Comparison of ENCODE assay signal across 17 cellular contexts in the genomic region with DNA sequence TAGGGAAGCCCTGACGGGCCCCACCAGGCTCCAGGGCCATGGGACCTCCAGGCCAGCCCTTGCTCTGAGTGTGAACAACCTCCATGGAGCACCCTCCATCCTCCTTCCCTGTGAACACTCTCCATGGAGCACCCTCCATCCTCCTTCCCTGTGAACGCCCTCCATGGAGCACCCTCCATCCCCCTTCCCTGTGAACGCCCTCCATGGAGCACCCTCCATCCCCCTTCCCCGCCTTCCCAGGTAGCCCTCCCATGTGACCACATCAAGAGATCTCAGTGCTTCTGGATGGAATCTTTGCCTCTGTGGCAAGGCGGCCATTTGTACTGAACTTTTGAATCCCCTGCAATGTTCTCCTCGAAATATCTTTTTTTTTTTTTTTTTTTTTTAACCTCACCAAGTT.
DNase-seq lines count a peak whose midpoint lies in the region; ATAC-seq and TF ChIP-seq lines count a peak whose summit lies in the region.
"Had no signal": no experiment of that assay in that cellular context is flagged by ENCODE, and none has a peak within 500 bp of the region (broad histone marks: within the 10 kb centered on the region; RNA-seq: fewer than 3 reads in every experiment).

No MANE protein-coding gene starts in this region.

- no peak overlapping the region for H3K18ac ChIP-seq in IMR-90 (ENCODE audit: low read depth, low read length)

- H3K23ac ChIP-seq in IMR-90 (ENCODE audit: low read depth, low read length), result no peak overlapping the region

- no peak overlapping the region for H2AFZ ChIP-seq in IMR-90 (replicated peaks; ENCODE audit: low read length, poor library complexity)

- peaks cover 32% of the 10 kb centered on the region for H3K9me1 ChIP-seq in IMR-90 (ENCODE audit: insufficient read depth, low read length)

- H3K27me3 ChIP-seq in IMR-90 (ENCODE audit: control insufficient read depth, insufficient read depth, low read length), result no peaks in the 10 kb centered on the region
- no peaks in the 10 kb centered on the region for H3K27me3 ChIP-seq in left lung

- no peak overlapping the region for H3K9ac ChIP-seq in IMR-90 (ENCODE audit: low read depth, low read length)

- TF ChIP-seq CTCF in IMR-90 (conservative IDR thresholded peaks at IDR 0.05; ENCODE audit: low read depth, low read length) (no peak), nephron (IDR thresholded peaks at IDR 0.05; ENCODE audit: unreplicated experiment in 3 of 3) (no peak), left lung (IDR thresholded peaks at IDR 0.05) (no peak)

- H2AK9ac ChIP-seq in IMR-90 (replicated peaks; ENCODE audit: low read depth, low read length, poor library complexity), result no peak overlapping the region

- CTCF ChIA-PET in IMR-90 (lab: Yijun Ruan, JAX), result interaction anchor here (1.0 kb wide), 1 partner anchor 73 kb away, joined by 5 read pairs; no protein-coding TSS in a partner anchor

- no peak overlapping the region for H3K56ac ChIP-seq in IMR-90 (ENCODE audit: extremely low read depth, insufficient read depth, low read length)

- H2BK5ac ChIP-seq in IMR-90 (ENCODE audit: low read depth, low read length, poor library complexity, severe bottlenecking), result peak overlapping the region; percentile 8

- H3K4me3 ChIP-seq in IMR-90 (ENCODE audit: insufficient read depth, low read depth, low read length) (no peak overlapping the region), left lung (no peak overlapping the region)

- no peak for DNase-seq in activated T-cell treated with anti-CD3 and anti-CD28 coated beads, Interleukin-2, amount 50 U/mL, for 72 hours
- no peak for DNase-seq in activated T-cell treated with anti-CD3 and anti-CD28 coated beads, Interleukin-2, amount 50 U/mL, for 1 hour
- DNase-seq in IMR-90 (no peak), NCI-H2029 treated with DMSO at 0.1 percent for 48 hours (lab: John Stamatoyannopoulos, UW) (no peak), mesenteric fat pad (ENCODE audit: low spot score) (no peak), left lung (no peak)
- no peak for DNase-seq in activated naive CD8-positive, alpha-beta T cell treated with anti-CD3 and anti-CD28 coated beads, Interleukin-2, amount 50 U/mL, for 24 hours
- DNase-seq: Caco-2; CD4-positive, alpha-beta T cell; GDM1; HFFc6; KG1; NCI-H1694 treated with DMSO at 0.1 percent for 48 hours; NCI-H2227 treated with DMSO at 0.1 percent for 48 hours; NCI-H524; NCI-H82 had no signal

- H3K4ac ChIP-seq in IMR-90 (ENCODE audit: low read depth, low read length), result peak overlapping the region; percentile 57; the same call in 1 of the 2 replicates

- no peak for TF ChIP-seq RAD21 in IMR-90 (IDR thresholded peaks at IDR 0.05; ENCODE audit: low read length)

- H3K4me1 ChIP-seq in IMR-90 (ENCODE audit: control insufficient read depth, insufficient read depth, low read length), result peaks cover 29% of the 10 kb centered on the region
- H3K4me1 ChIP-seq in left lung, result peaks cover 31 to 80% of the 10 kb centered on the region in 2 donors
- H3K4me1 ChIP-seq: Caco-2 had no signal

- no peak overlapping the region for H2BK15ac ChIP-seq in IMR-90 (ENCODE audit: low read depth, low read length)

- TF ChIP-seq POLR2A in IMR-90 (IDR thresholded peaks at IDR 0.05; ENCODE audit: low read depth, low read length), result no peak

- no TSS peak for BruUV-seq in IMR-90 (replicated peaks; lab: Mats Ljungman, UMichigan)

- H3K4me2 ChIP-seq in IMR-90 (ENCODE audit: low read depth, low read length), result no peak overlapping the region

- H2BK20ac ChIP-seq in IMR-90 (ENCODE audit: low read depth, low read length), result no peak overlapping the region

- peaks cover 7 to 12% of the 10 kb centered on the region in 2 donors for H3K36me3 Mint-ChIP-seq in activated T-cell treated with anti-CD3 and anti-CD28 coated beads, Interleukin-2, amount 50 U/mL, for 72 hours (ENCODE audit: insufficient read depth in 2 of 2)
- H3K36me3 Mint-ChIP-seq in activated naive CD8-positive, alpha-beta T cell treated with anti-CD3 and anti-CD28 coated beads, Interleukin-2, amount 50 U/mL, for 24 hours (ENCODE audit: low read depth), result peaks cover 53% of the 10 kb centered on the region
- peaks cover 47% of the 10 kb centered on the region for H3K36me3 Mint-ChIP-seq in nephron (ENCODE audit: low read depth)

- peaks cover 9% of the 10 kb centered on the region for H4K20me1 ChIP-seq in IMR-90 (ENCODE audit: insufficient read depth, low read length)

- H4K5ac ChIP-seq in IMR-90 (ENCODE audit: low read depth, low read length), result no peak overlapping the region

- H3K9me3 Mint-ChIP-seq in activated T-cell treated with anti-CD3 and anti-CD28 coated beads, Interleukin-2, amount 50 U/mL, for 72 hours, result no peaks in the 10 kb centered on the region
- H3K9me3 Mint-ChIP-seq in activated naive CD8-positive, alpha-beta T cell treated with anti-CD3 and anti-CD28 coated beads, Interleukin-2, amount 50 U/mL, for 24 hours, result no peaks in the 10 kb centered on the region
- H3K9me3 Mint-ChIP-seq in nephron, result no peaks in the 10 kb centered on the region
- H3K9me3 Mint-ChIP-seq: CD4-positive, alpha-beta T cell; HFFc6 had no signal

- H3K9me3 ChIP-seq in IMR-90 (ENCODE audit: control insufficient read depth, insufficient read depth, low read length), result no peaks in the 10 kb centered on the region
- H3K9me3 ChIP-seq in left lung, result no peaks in the 10 kb centered on the region
- H3K9me3 ChIP-seq: Caco-2 had no signal

- H2AK5ac ChIP-seq in IMR-90 (ENCODE audit: low read depth, low read length), result peak overlapping the region; percentile 47

- POLR2A ChIA-PET in IMR-90 (lab: Charles Lee; ENCODE audit: unreplicated experiment), result no interaction called here

- dilution Hi-C loops in IMR-90 (cut with HindIII; ENCODE audit: low sequenced_read_pairs, unreplicated experiment), result no loop called here

- H3K27ac ChIP-seq in IMR-90 (ENCODE audit: insufficient read depth, low read length), result peak overlapping the region; percentile 15; the same call in 1 of the 2 replicates
- H3K27ac ChIP-seq in left lung, result no peak overlapping the region

- peaks cover 18 to 80% of the 10 kb centered on the region in 2 experiments; a peak in 3 of 4 replicates for H3K79me1 ChIP-seq in IMR-90 (ENCODE audit: low read depth in 1 of 2, low read length in 2 of 2)

- no peak overlapping the region for H2BK120ac ChIP-seq in IMR-90 (ENCODE audit: low read depth, low read length)

- H3K36me3 ChIP-seq in IMR-90 (ENCODE audit: control insufficient read depth, insufficient read depth, low read length) (peaks cover 10% of the 10 kb centered on the region), left lung (peaks cover 0 to 4% of the 10 kb centered on the region in 2 donors)

- intact Hi-C loops in IMR-90 (cut with micrococcal nuclease) (loop anchor here (5.0 kb wide), 1 partner anchor 168 kb away; no protein-coding TSS in a partner anchor), left lung (cut with DNase I) (no loop called here)

- H4K8ac ChIP-seq in IMR-90 (ENCODE audit: low read depth in 2 of 2, low read length in 2 of 2), result no peak overlapping the region

- WGBS in IMR-90 (ENCODE audit: extremely low coverage in 2 of 2, insufficient read length in 1 of 2), 2 experiments, result 93% methylated on average over 2 of the region's 6 CpGs; no CpG with 5 or more reads in 1 of the 2 experiments

- no peak overlapping the region for H3K4me3 Mint-ChIP-seq in activated T-cell treated with anti-CD3 and anti-CD28 coated beads, Interleukin-2, amount 50 U/mL, for 72 hours
- H3K4me3 Mint-ChIP-seq in activated naive CD8-positive, alpha-beta T cell treated with anti-CD3 and anti-CD28 coated beads, Interleukin-2, amount 50 U/mL, for 24 hours, result no peak overlapping the region
- no peak overlapping the region for H3K4me3 Mint-ChIP-seq in nephron
- H3K4me3 Mint-ChIP-seq: CD4-positive, alpha-beta T cell; HFFc6 had no signal

- H3K14ac ChIP-seq in IMR-90 (replicated peaks; ENCODE audit: low read depth, low read length), result no peak overlapping the region

- peaks cover 82% of the 10 kb centered on the region for H3K4me1 Mint-ChIP-seq in activated T-cell treated with anti-CD3 and anti-CD28 coated beads, Interleukin-2, amount 50 U/mL, for 72 hours (ENCODE audit: low read depth)
- H3K4me1 Mint-ChIP-seq in activated naive CD8-positive, alpha-beta T cell treated with anti-CD3 and anti-CD28 coated beads, Interleukin-2, amount 50 U/mL, for 24 hours, result peaks cover 92% of the 10 kb centered on the region
- H3K4me1 Mint-ChIP-seq in nephron, result peaks cover 70% of the 10 kb centered on the region

- in situ Hi-C loops in IMR-90 (cut with MboI; ENCODE audit: low sequenced_read_pairs), result no loop called here

- H3K27ac Mint-ChIP-seq in activated T-cell treated with anti-CD3 and anti-CD28 coated beads, Interleukin-2, amount 50 U/mL, for 72 hours, result peak overlapping the region; percentile 8
- H3K27ac Mint-ChIP-seq in activated naive CD8-positive, alpha-beta T cell treated with anti-CD3 and anti-CD28 coated beads, Interleukin-2, amount 50 U/mL, for 24 hours, result peak overlapping the region; percentile 24
- peak overlapping the region; percentile 42 to 86 (median 65) for H3K27ac Mint-ChIP-seq in nephron
- H3K27ac Mint-ChIP-seq: CD4-positive, alpha-beta T cell; HFFc6 had no signal

- H3K27me3 Mint-ChIP-seq in activated T-cell treated with anti-CD3 and anti-CD28 coated beads, Interleukin-2, amount 50 U/mL, for 72 hours (ENCODE audit: low read depth), result no peaks in the 10 kb centered on the region
- no peaks in the 10 kb centered on the region for H3K27me3 Mint-ChIP-seq in activated naive CD8-positive, alpha-beta T cell treated with anti-CD3 and anti-CD28 coated beads, Interleukin-2, amount 50 U/mL, for 24 hours
- H3K27me3 Mint-ChIP-seq in nephron (ENCODE audit: low read depth), result no peaks in the 10 kb centered on the region
- H3K27me3 Mint-ChIP-seq: CD4-positive, alpha-beta T cell had no signal

- no peak overlapping the region for H4K91ac ChIP-seq in IMR-90 (ENCODE audit: insufficient read depth, low read depth, low read length)

- ATAC-seq in activated T-cell treated with anti-CD3 and anti-CD28 coated beads, Interleukin-2, amount 50 U/mL, for 72 hours (replicated peaks in 1 of 2), result no peak
- ATAC-seq in IMR-90 (ENCODE audit: low read depth), result no peak
- no peak for ATAC-seq in activated naive CD8-positive, alpha-beta T cell treated with anti-CD3 and anti-CD28 coated beads, Interleukin-2, amount 50 U/mL, for 24 hours
- ATAC-seq in left lung, result no peak

TF ChIP-seq in IMR-90, 13 proteins besides CTCF, POLR2A, EP300 and RAD21 (continues in another document):
- TF ChIP-seq, protein P1, sequence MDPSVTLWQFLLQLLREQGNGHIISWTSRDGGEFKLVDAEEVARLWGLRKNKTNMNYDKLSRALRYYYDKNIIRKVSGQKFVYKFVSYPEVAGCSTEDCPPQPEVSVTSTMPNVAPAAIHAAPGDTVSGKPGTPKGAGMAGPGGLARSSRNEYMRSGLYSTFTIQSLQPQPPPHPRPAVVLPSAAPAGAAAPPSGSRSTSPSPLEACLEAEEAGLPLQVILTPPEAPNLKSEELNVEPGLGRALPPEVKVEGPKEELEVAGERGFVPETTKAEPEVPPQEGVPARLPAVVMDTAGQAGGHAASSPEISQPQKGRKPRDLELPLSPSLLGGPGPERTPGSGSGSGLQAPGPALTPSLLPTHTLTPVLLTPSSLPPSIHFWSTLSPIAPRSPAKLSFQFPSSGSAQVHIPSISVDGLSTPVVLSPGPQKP (IDR thresholded peaks at IDR 0.05; ENCODE audit: borderline replicate concordance, low read depth, low read length), result no peak

Comparison
In these comparisons a context has a peak if more than half of its experiments do, and no peak if none do; other contexts are left out.
1. H3K27ac Mint-ChIP-seq: peak in every context shown above with its lines; median percentile 65 in nephron; 24 in activated naive CD8-positive, alpha-beta T cell treated with anti-CD3 and anti-CD28 coated beads, Interleukin-2, amount 50 U/mL, for 24 hours; 8 in activated T-cell treated with anti-CD3 and anti-CD28 coated beads, Interleukin-2, amount 50 U/mL, for 72 hours.